14 cellular contexts compared by ENCODE assay signal in genomic region chr7:50436133-50436802, GRCh38. TPM values are rescaled to one million over a fixed set of nuclear protein-coding genes. Genes with fewer than 3 reads are reported as not detected.
DNase-seq lines count a peak whose midpoint lies in the region; ATAC-seq, FAIRE-seq and TF ChIP-seq lines count a peak whose summit lies in the region.
"Had no signal": no experiment of that assay in that cellular context is flagged by ENCODE, and none has a peak within 500 bp of the region (broad histone marks: within the 10 kb centered on the region; RNA-seq: fewer than 3 reads in every experiment).

No MANE protein-coding gene starts in this region.

- no peak for TF ChIP-seq EP300 in K562 (IDR thresholded peaks at IDR 0.05; ENCODE audit: low read length)

- in situ Hi-C loops in K562 (cut with MboI), result no loop called here

- WGBS in K562 (ENCODE audit: insufficient coverage, low coverage, missing lambda C conversion rate), result 87% methylated on average over 3 of the region's 3 CpGs

- no peak for TF ChIP-seq POLR2A in K562 (conservative IDR thresholded peaks at IDR 0.05)

- H3K4me2 ChIP-seq in K562 (ENCODE audit: insufficient read depth, low read length) (no peak overlapping the region), keratinocyte (ENCODE audit: control insufficient read depth, extremely low read depth, insufficient read depth, low read depth, low read length) (peak overlapping the region; percentile 11)

- H2AFZ ChIP-seq in K562 (ENCODE audit: low read depth, low read length), result no peak overlapping the region
- H2AFZ ChIP-seq in keratinocyte (ENCODE audit: control insufficient read depth, low read length), result no peak overlapping the region

- H4K20me1 ChIP-seq in K562 (replicated peaks; ENCODE audit: control insufficient read depth, insufficient read depth, low read length) (no peaks in the 10 kb centered on the region), keratinocyte (ENCODE audit: control insufficient read depth, extremely low read depth, insufficient read depth, low read length) (no peaks in the 10 kb centered on the region)

- intact Hi-C loops in K562 (cut with micrococcal nuclease), result no loop called here

- no peaks in the 10 kb centered on the region for H3K9me3 Mint-ChIP-seq in activated naive CD4-positive, alpha-beta T cell treated with anti-CD3 and anti-CD28 coated beads, Interleukin-2, amount 10 ng/mL, durations not matched to agents 7 days and 5 days
- H3K9me3 Mint-ChIP-seq: CD8-positive, alpha-beta T cell had no signal

- BruUV-seq in K562 (replicated peaks; lab: Mats Ljungman, UMichigan), result no TSS peak

- H3K9ac ChIP-seq in K562 (ENCODE audit: insufficient read depth in 1 of 2, low read depth in 2 of 2, low read length in 2 of 2), result no peak overlapping the region
- H3K9ac ChIP-seq in keratinocyte (ENCODE audit: control insufficient read depth, extremely low read depth, insufficient read depth, low read length), result no peak overlapping the region

- H3K9me1 ChIP-seq in K562 (ENCODE audit: control insufficient read depth, insufficient read depth, low read length), result no peaks in the 10 kb centered on the region
- H3K9me1 ChIP-seq in keratinocyte (ENCODE audit: control insufficient read depth, extremely low read depth, insufficient read depth, low read length), result no peaks in the 10 kb centered on the region

- dilution Hi-C loops in keratinocyte (cut with MboI; ENCODE audit: extremely low pct_ligation_motif_present, low sequenced_read_pairs), result no loop called here

- CTCF ChIA-PET in BJ (lab: Yijun Ruan, JAX), result interaction anchor here (0.8 to 2.0 kb wide), 2 partner anchors 9 to 31 kb away, joined by 3 to 5 read pairs; no protein-coding TSS in a partner anchor
- CTCF ChIA-PET in K562 (lab: Yijun Ruan, JAX; ENCODE audit: low intra/inter-chr PET ratio), result no interaction called here
- CTCF ChIA-PET in activated naive CD4-positive, alpha-beta T cell treated with anti-CD3 and anti-CD28 coated beads, Interleukin-2, amount 10 ng/mL, durations not matched to agents 7 days and 5 days (lab: Charles Lee), result interaction anchor here (2.2 kb wide), 1 partner anchor 18 kb away, joined by 7 read pairs; no protein-coding TSS in a partner anchor

- H3K36me3 Mint-ChIP-seq in activated naive CD4-positive, alpha-beta T cell treated with anti-CD3 and anti-CD28 coated beads, Interleukin-2, amount 10 ng/mL, durations not matched to agents 7 days and 5 days, result peaks cover 28% of the 10 kb centered on the region

- H3K27ac ChIP-seq in K562 (ENCODE audit: extremely low read depth, low read depth, low read length), result no peak overlapping the region
- peak overlapping the region; percentile 55 for H3K27ac ChIP-seq in keratinocyte (ENCODE audit: control insufficient read depth, insufficient read depth, low read length)
- H3K27ac ChIP-seq: psoas muscle had no signal

- H3K27ac Mint-ChIP-seq in activated naive CD4-positive, alpha-beta T cell treated with anti-CD3 and anti-CD28 coated beads, Interleukin-2, amount 10 ng/mL, durations not matched to agents 7 days and 5 days, result no peak overlapping the region
- H3K27ac Mint-ChIP-seq: CD8-positive, alpha-beta T cell had no signal

- no peak for TF ChIP-seq CTCF in BJ (IDR thresholded peaks at IDR 0.05; ENCODE audit: insufficient read depth, low read depth, low read length)
- no peak for TF ChIP-seq CTCF in K562 (IDR thresholded peaks at IDR 0.05 in 2 of 3, conservative IDR thresholded peaks at IDR 0.05 in 1 of 3; ENCODE audit: insufficient read depth in 2 of 3, low read depth in 1 of 3, low read length in 3 of 3)
- TF ChIP-seq CTCF in keratinocyte (optimal IDR thresholded peaks at IDR 0.05 in 1 of 3, IDR thresholded peaks at IDR 0.05 in 1 of 3, conservative IDR thresholded peaks at IDR 0.05 in 1 of 3; ENCODE audit: extremely low read depth in 1 of 3, insufficient read depth in 2 of 3, low read length in 3 of 3), result no peak
- no peak for TF ChIP-seq CTCF in BE2C (IDR thresholded peaks at IDR 0.05; ENCODE audit: low read depth, low read length)

- ATAC-seq in K562, result no peak
- ATAC-seq: CD8-positive, alpha-beta T cell; psoas muscle had no signal

- POLR2A ChIA-PET in BJ (lab: Charles Lee), result no interaction called here
- POLR2A ChIA-PET in K562 (lab: Yijun Ruan, JAX), result interaction anchor here (0.5 to 0.6 kb wide), 2 partner anchors 167 to 581 kb away, joined by 3 to 4 read pairs; no protein-coding TSS in a partner anchor

- no peak overlapping the region for H3K4me3 Mint-ChIP-seq in activated naive CD4-positive, alpha-beta T cell treated with anti-CD3 and anti-CD28 coated beads, Interleukin-2, amount 10 ng/mL, durations not matched to agents 7 days and 5 days
- H3K4me3 Mint-ChIP-seq: CD8-positive, alpha-beta T cell had no signal

- no peak overlapping the region for H3K4me3 ChIP-seq in BJ (ENCODE audit: low read depth, low read length)
- H3K4me3 ChIP-seq in K562, result no peak overlapping the region
- H3K4me3 ChIP-seq in keratinocyte (ENCODE audit: control insufficient read depth in 2 of 3, extremely low read depth in 1 of 3, insufficient read depth in 2 of 3, low read depth in 1 of 3, low read length in 3 of 3), result no peak overlapping the region
- no peak overlapping the region for H3K4me3 ChIP-seq in BE2C (ENCODE audit: low read depth, low read length)
- H3K4me3 ChIP-seq: lung, psoas muscle had no signal

- H3K9me3 ChIP-seq in K562 (replicated peaks; ENCODE audit: control insufficient read depth, insufficient read depth, low read depth, low read length), result no peaks in the 10 kb centered on the region
- no peaks in the 10 kb centered on the region for H3K9me3 ChIP-seq in keratinocyte (ENCODE audit: control insufficient read depth, low read depth, low read length)
- H3K9me3 ChIP-seq in BE2C, result no peaks in the 10 kb centered on the region
- H3K9me3 ChIP-seq: psoas muscle had no signal

- no peaks in the 10 kb centered on the region for H3K27me3 Mint-ChIP-seq in activated naive CD4-positive, alpha-beta T cell treated with anti-CD3 and anti-CD28 coated beads, Interleukin-2, amount 10 ng/mL, durations not matched to agents 7 days and 5 days

- FAIRE-seq in HTR-8/SVneo (lab: Jason Lieb, UNC), result no peak
- no peak for FAIRE-seq in K562 (lab: Jason Lieb, UNC)
- FAIRE-seq in keratinocyte (lab: Jason Lieb, UNC), result no peak

- H3K79me2 ChIP-seq in K562 (ENCODE audit: control insufficient read depth, insufficient read depth, low read length) (no peaks in the 10 kb centered on the region), keratinocyte (ENCODE audit: control insufficient read depth, insufficient read depth, low read length) (no peaks in the 10 kb centered on the region)

- H3K27me3 ChIP-seq in BJ (ENCODE audit: control insufficient read depth, insufficient read depth, low read length) (no peaks in the 10 kb centered on the region), K562 (ENCODE audit: control insufficient read depth in 2 of 2, insufficient read depth in 2 of 2, low read length in 2 of 2) (no peaks in the 10 kb centered on the region), keratinocyte (ENCODE audit: control insufficient read depth, extremely low read depth, insufficient read depth, low read length) (no peaks in the 10 kb centered on the region), BE2C (no peaks in the 10 kb centered on the region)

- peaks cover 2% of the 10 kb centered on the region; the same call in 1 of the 2 replicates for H3K36me3 ChIP-seq in BJ (ENCODE audit: control insufficient read depth, insufficient read depth, low read length)
- peaks cover 23% of the 10 kb centered on the region; the same call in 2 of the 3 replicates for H3K36me3 ChIP-seq in K562 (ENCODE audit: control insufficient read depth, insufficient read depth, low read length)
- no peaks in the 10 kb centered on the region for H3K36me3 ChIP-seq in keratinocyte (ENCODE audit: control insufficient read depth in 2 of 2, extremely low read depth in 1 of 2, insufficient read depth in 2 of 2, low read length in 2 of 2)
- peaks cover 18% of the 10 kb centered on the region for H3K36me3 ChIP-seq in BE2C

- H3K4me1 ChIP-seq in K562 (replicated peaks in 1 of 2; ENCODE audit: control insufficient read depth in 2 of 2, insufficient read depth in 2 of 2, low read length in 2 of 2) (peaks cover 0 to 5% of the 10 kb centered on the region in 2 experiments; a peak in 3 of 5 replicates), keratinocyte (ENCODE audit: control insufficient read depth, extremely low read depth, insufficient read depth, low read length) (peaks cover 11% of the 10 kb centered on the region), BE2C (no peaks in the 10 kb centered on the region)
- H3K4me1 ChIP-seq: psoas muscle had no signal

- DNase-seq in BJ (ENCODE audit: low read depth), result peak; percentile 21
- DNase-seq in HTR-8/SVneo (ENCODE audit: insufficient read length, low spot score), result peak; percentile 13
- no peak for DNase-seq in K562 (ENCODE audit: extremely low read depth in 1 of 4, low spot score in 3 of 4)
- DNase-seq in keratinocyte (ENCODE audit: low read depth, low spot score), result no peak
- DNase-seq in BE2C, result no peak
- DNase-seq in NCI-H526 (lab: John Stamatoyannopoulos, UW), result no peak
- no peak for DNase-seq in NCI-H146 (lab: John Stamatoyannopoulos, UW)
- no peak for DNase-seq in activated naive CD4-positive, alpha-beta T cell treated with anti-CD3 and anti-CD28 coated beads, Interleukin-2, amount 10 ng/mL, durations not matched to agents 7 days and 5 days
- DNase-seq: activated T-cell treated with anti-CD3 and anti-CD28 coated beads for 4 hours; CD8-positive, alpha-beta T cell; head of caudate nucleus; NCI-H1417 treated with DMSO at 0.1 percent for 48 hours; psoas muscle had no signal

- TF ChIP-seq RAD21 in K562 (CRISPR knock-in tag; conservative IDR thresholded peaks at IDR 0.05 in 1 of 2, IDR thresholded peaks at IDR 0.05 in 1 of 2), result no peak

- H3K4me1 Mint-ChIP-seq in activated naive CD4-positive, alpha-beta T cell treated with anti-CD3 and anti-CD28 coated beads, Interleukin-2, amount 10 ng/mL, durations not matched to agents 7 days and 5 days, result no peaks in the 10 kb centered on the region

RNA-seq across cellular contexts. Expression of gene FIGNL1, which starts 13.9 kb away (rescaled TPM):
- polyA plus RNA-seq in BJ (2011; rRNA removed), result 8.3 and 11.1 TPM in 2 replicates
- polyA minus RNA-seq in BJ (2011; rRNA and poly(A)+ RNA removed), result 7.8 TPM in 2 replicates
- total RNA-seq in K562 (2011; cell fraction: chromatin; rRNA removed; ENCODE audit: low replicate concordance), result 11.5 and 48.7 TPM in 2 replicates
- total RNA-seq in K562 (2011; cell fraction: nucleolus; rRNA removed), result 9.8 and 12.1 TPM in 2 replicates
- 19.5 TPM in 2 replicates for total RNA-seq in K562 (2011; cell fraction: nucleoplasm; rRNA removed)
- 21.6 and 24.1 TPM in 2 replicates for total RNA-seq in K562 (2014; rRNA removed)
- total RNA-seq in K562 (2014; rRNA removed; fragmentation: Illumina TruSeq; extraction: Trizol), result 42.4 and 48.3 TPM in 2 replicates
- total RNA-seq in K562 (2015; rRNA removed; fragmentation: Illumina TruSeq; extraction: Trizol), result 42.4 and 46.7 TPM in 2 replicates
- total RNA-seq in K562 (2021), result 25.8 and 28.3 TPM in 2 replicates
- polyA plus RNA-seq in K562 (2011; rRNA removed), result 37.6 and 48.3 TPM in 2 replicates
- 16.0 and 25.1 TPM in 2 replicates for polyA plus RNA-seq in K562 (2011; cell fraction: cytosol; rRNA removed)
- 28.2 and 31.2 TPM in 2 replicates for polyA plus RNA-seq in K562 (2011; cell fraction: nucleus; rRNA removed)
- polyA plus RNA-seq in K562 (2012), result 21.0 and 22.9 TPM in 2 replicates
- 28.5 and 30.7 TPM in 2 replicates for polyA plus RNA-seq in K562 (2014; fragmentation: Illumina TruSeq; extraction: Trizol)
- 10 to 100 TPM; 15.5 to 22.7 TPM for polyA plus RNA-seq in K562 (2014; fragmentation: Nextera tagmentation; extraction: Ambion mirVana)
- polyA plus RNA-seq in K562 (2014; rRNA removed), result 27.6 and 29.4 TPM in 2 replicates
- polyA minus RNA-seq in K562 (2011; rRNA and poly(A)+ RNA removed), result 48.9 and 55.0 TPM in 2 replicates
- 14.7 and 21.5 TPM in 2 replicates for polyA minus RNA-seq in K562 (2011; cell fraction: cytosol; rRNA and poly(A)+ RNA removed)
- polyA minus RNA-seq in K562 (2011; cell fraction: nucleus; rRNA and poly(A)+ RNA removed), result 18.3 and 29.4 TPM in 2 replicates
- 6.9 to 12.7 TPM (median 9.5 TPM) in 3 replicates for polyA plus RNA-seq in keratinocyte
- polyA plus RNA-seq in keratinocyte (2011; ENCODE audit: low read depth), result 5.0 TPM
- polyA plus RNA-seq in keratinocyte (2011; cell fraction: cytosol; rRNA removed), result 2.8 and 4.8 TPM in 2 replicates
- 6.3 and 8.7 TPM in 2 replicates for polyA plus RNA-seq in keratinocyte (2011; cell fraction: nucleus; rRNA removed)
- 4.0 and 8.5 TPM in 2 replicates for polyA plus RNA-seq in keratinocyte (2012; ENCODE audit: low replicate concordance)
- 18.8 to 31.3 TPM (median 20.5 TPM) in 3 replicates for polyA minus RNA-seq in keratinocyte
- 5.4 TPM for polyA minus RNA-seq in keratinocyte (2011; cell fraction: cytosol; rRNA and poly(A)+ RNA removed)
- polyA minus RNA-seq in keratinocyte (2011; cell fraction: nucleus; rRNA and poly(A)+ RNA removed), result 6.2 and 12.1 TPM in 2 replicates
- polyA plus RNA-seq in BE2C (2012; ENCODE audit: insufficient read depth, insufficient read length, low read depth), result 11.7 TPM

Comparison
In these comparisons a context has a peak if more than half of its experiments do, and no peak if none do; other contexts are left out.
1. DNase-seq: peak in BJ (single experiment) and HTR-8/SVneo (single experiment); none in K562 (0 of 4), keratinocyte (single experiment), BE2C (single experiment), NCI-H526 (0 of 2), NCI-H146 (single experiment) and activated naive CD4-positive, alpha-beta T cell treated with anti-CD3 and anti-CD28 coated beads, Interleukin-2, amount 10 ng/mL, durations not matched to agents 7 days and 5 days (single experiment).